ENCODE assay signal across 11 cellular contexts in the genomic region with DNA sequence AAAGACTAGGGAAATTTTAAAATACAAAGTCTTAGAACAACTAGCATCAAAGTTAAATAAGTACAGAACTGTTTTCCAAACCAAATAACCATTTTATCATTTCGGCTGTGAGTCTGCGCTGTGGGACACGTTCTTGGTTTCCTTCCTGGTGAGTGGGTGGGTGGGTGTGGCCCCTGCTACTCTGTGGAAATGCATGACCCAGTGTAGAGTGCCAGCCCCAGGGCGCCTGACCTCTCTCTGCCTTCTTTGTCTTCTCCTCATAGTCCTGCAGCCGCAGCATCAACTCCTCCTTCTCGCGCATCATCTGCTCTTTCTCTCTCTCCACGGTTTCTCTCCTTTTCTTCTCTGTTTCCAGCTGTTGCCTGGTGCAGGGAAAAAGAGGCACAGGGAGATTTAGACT. TPM values are rescaled to one million over a fixed set of nuclear protein-coding genes. Genes with fewer than 3 reads are reported as not detected.
DNase-seq lines count a peak whose midpoint lies in the region; ATAC-seq and TF ChIP-seq lines count a peak whose summit lies in the region.
"Had no signal": no experiment of that assay in that cellular context is flagged by ENCODE, and none has a peak within 500 bp of the region (broad histone marks: within the 10 kb centered on the region; RNA-seq: fewer than 3 reads in every experiment).

No MANE protein-coding gene starts in this region.

- no peaks in the 10 kb centered on the region for H3K27me3 Mint-ChIP-seq in activated T-cell treated with anti-CD3 and anti-CD28 coated beads, Interleukin-2, amount 50 U/mL, for 72 hours (ENCODE audit: low read depth)
- H3K27me3 Mint-ChIP-seq in activated naive CD8-positive, alpha-beta T cell = no peaks in the 10 kb centered on the region
- no peaks in the 10 kb centered on the region for H3K27me3 Mint-ChIP-seq in stimulated activated naive B cell treated with anti-CD40 and anti-IgM and Interleukin-4, amounts not matched to agents 10 μg/mL and 1 μg/mL and 100 μg/mL, for 72 hours

- peak; percentile 10 to 15 for ATAC-seq in activated T-cell treated with anti-CD3 and anti-CD28 coated beads, Interleukin-2, amount 50 U/mL, for 72 hours (replicated peaks in 1 of 2)
- no peak for ATAC-seq in stimulated activated naive B cell treated with anti-CD40 and anti-IgM and Interleukin-4, amounts not matched to agents 10 μg/mL and 1 μg/mL and 100 μg/mL, for 72 hours (replicated peaks)
- no peak for ATAC-seq in HG02870 (IDR thresholded peaks at IDR 0.05; ENCODE audit: unreplicated experiment)
- ATAC-seq: GM12878 had no signal

- H3K4me1 Mint-ChIP-seq in activated T-cell treated with anti-CD3 and anti-CD28 coated beads, Interleukin-2, amount 50 U/mL, for 72 hours (ENCODE audit: low read depth) = peaks cover 60% of the 10 kb centered on the region
- H3K4me1 Mint-ChIP-seq in activated naive CD8-positive, alpha-beta T cell (ENCODE audit: low read depth) = peaks cover 44% of the 10 kb centered on the region
- peaks cover 22 to 39% of the 10 kb centered on the region in 2 donors for H3K4me1 Mint-ChIP-seq in stimulated activated naive B cell treated with anti-CD40 and anti-IgM and Interleukin-4, amounts not matched to agents 10 μg/mL and 1 μg/mL and 100 μg/mL, for 72 hours

- H3K4me1 ChIP-seq in right atrium auricular region = peaks cover 0 to 50% of the 10 kb centered on the region in 2 donors
- H3K4me1 ChIP-seq: ascending aorta had no signal

- peaks cover 20 to 43% of the 10 kb centered on the region in 2 donors for H3K36me3 Mint-ChIP-seq in activated T-cell treated with anti-CD3 and anti-CD28 coated beads, Interleukin-2, amount 50 U/mL, for 72 hours (ENCODE audit: insufficient read depth in 2 of 2)
- H3K36me3 Mint-ChIP-seq in activated naive CD8-positive, alpha-beta T cell = peaks cover 4% of the 10 kb centered on the region
- peaks cover 62 to 74% of the 10 kb centered on the region in 2 donors for H3K36me3 Mint-ChIP-seq in stimulated activated naive B cell treated with anti-CD40 and anti-IgM and Interleukin-4, amounts not matched to agents 10 μg/mL and 1 μg/mL and 100 μg/mL, for 72 hours

- H3K27me3 ChIP-seq in right atrium auricular region = no peaks in the 10 kb centered on the region
- H3K27me3 ChIP-seq: ascending aorta had no signal

- H3K4me3 Mint-ChIP-seq in activated T-cell treated with anti-CD3 and anti-CD28 coated beads, Interleukin-2, amount 50 U/mL, for 72 hours = no peak overlapping the region
- no peak overlapping the region for H3K4me3 Mint-ChIP-seq in activated naive CD8-positive, alpha-beta T cell
- peak overlapping the region in 1 of 2 donors; percentile 29 for H3K4me3 Mint-ChIP-seq in stimulated activated naive B cell treated with anti-CD40 and anti-IgM and Interleukin-4, amounts not matched to agents 10 μg/mL and 1 μg/mL and 100 μg/mL, for 72 hours

- H3K27ac ChIP-seq in right atrium auricular region = peak overlapping the region; percentile 61 to 70
- H3K27ac ChIP-seq: ascending aorta had no signal

- peak overlapping the region; percentile 76 for H3K27ac Mint-ChIP-seq in activated T-cell treated with anti-CD3 and anti-CD28 coated beads, Interleukin-2, amount 50 U/mL, for 72 hours
- peak overlapping the region; percentile 75 for H3K27ac Mint-ChIP-seq in activated naive CD8-positive, alpha-beta T cell
- H3K27ac Mint-ChIP-seq in stimulated activated naive B cell treated with anti-CD40 and anti-IgM and Interleukin-4, amounts not matched to agents 10 μg/mL and 1 μg/mL and 100 μg/mL, for 72 hours = peak overlapping the region; percentile 94

- no peak overlapping the region for H3K4me3 ChIP-seq in right atrium auricular region
- H3K4me3 ChIP-seq: ascending aorta, GM12878 had no signal

- H3K9me3 ChIP-seq in right atrium auricular region = no peaks in the 10 kb centered on the region
- H3K9me3 ChIP-seq: ascending aorta had no signal

- peaks cover 86% of the 10 kb centered on the region for H3K36me3 ChIP-seq in right atrium auricular region

- no peak for TF ChIP-seq CTCF in right atrium auricular region (IDR thresholded peaks at IDR 0.05)

- DNase-seq in activated T-cell treated with anti-CD3 and anti-CD28 coated beads, Interleukin-2, amount 50 U/mL, for 72 hours = no peak
- no peak for DNase-seq in activated T-cell treated with anti-CD3 and anti-CD28 coated beads, Interleukin-2, amount 50 U/mL, for 1 hour
- DNase-seq in right atrium auricular region (ENCODE audit: low spot score) (peak; percentile 70), NCI-H1436 (lab: John Stamatoyannopoulos, UW) (no peak), RKO (ENCODE audit: low spot score) (no peak)
- no peak for DNase-seq in stimulated activated naive B cell treated with anti-CD40 and anti-IgM and Interleukin-4, amounts not matched to agents 10 μg/mL and 1 μg/mL and 100 μg/mL, for 72 hours
- DNase-seq: effector memory CD4-positive, alpha-beta T cell had no signal

- no peaks in the 10 kb centered on the region for H3K9me3 Mint-ChIP-seq in activated T-cell treated with anti-CD3 and anti-CD28 coated beads, Interleukin-2, amount 50 U/mL, for 72 hours
- no peaks in the 10 kb centered on the region for H3K9me3 Mint-ChIP-seq in activated naive CD8-positive, alpha-beta T cell (ENCODE audit: low read depth)
- no peaks in the 10 kb centered on the region for H3K9me3 Mint-ChIP-seq in stimulated activated naive B cell treated with anti-CD40 and anti-IgM and Interleukin-4, amounts not matched to agents 10 μg/mL and 1 μg/mL and 100 μg/mL, for 72 hours

RNA-seq across cellular contexts. Expression of a gene that starts 48.6 kb away (rescaled TPM):
- 100 to 1,000 TPM; 167 to 177 TPM for total RNA-seq in activated T-cell treated with anti-CD3 and anti-CD28 coated beads, Interleukin-2, amount 50 U/mL, for 72 hours
- total RNA-seq in right atrium auricular region = 100 to 1,000 TPM; 161 to 197 TPM

Comparison
In these comparisons a context has a peak if more than half of its experiments do, and no peak if none do; other contexts are left out.
1. ATAC-seq: peak in activated T-cell treated with anti-CD3 and anti-CD28 coated beads, Interleukin-2, amount 50 U/mL, for 72 hours (2 of 2); none in stimulated activated naive B cell treated with anti-CD40 and anti-IgM and Interleukin-4, amounts not matched to agents 10 μg/mL and 1 μg/mL and 100 μg/mL, for 72 hours (0 of 2) and HG02870 (single experiment).
2. Peak in every context shown above with its lines, with median percentiles within 50 percentile points of each other: H3K27ac Mint-ChIP-seq.